1 cellular context compared by ENCODE assay signal in the genomic region with DNA sequence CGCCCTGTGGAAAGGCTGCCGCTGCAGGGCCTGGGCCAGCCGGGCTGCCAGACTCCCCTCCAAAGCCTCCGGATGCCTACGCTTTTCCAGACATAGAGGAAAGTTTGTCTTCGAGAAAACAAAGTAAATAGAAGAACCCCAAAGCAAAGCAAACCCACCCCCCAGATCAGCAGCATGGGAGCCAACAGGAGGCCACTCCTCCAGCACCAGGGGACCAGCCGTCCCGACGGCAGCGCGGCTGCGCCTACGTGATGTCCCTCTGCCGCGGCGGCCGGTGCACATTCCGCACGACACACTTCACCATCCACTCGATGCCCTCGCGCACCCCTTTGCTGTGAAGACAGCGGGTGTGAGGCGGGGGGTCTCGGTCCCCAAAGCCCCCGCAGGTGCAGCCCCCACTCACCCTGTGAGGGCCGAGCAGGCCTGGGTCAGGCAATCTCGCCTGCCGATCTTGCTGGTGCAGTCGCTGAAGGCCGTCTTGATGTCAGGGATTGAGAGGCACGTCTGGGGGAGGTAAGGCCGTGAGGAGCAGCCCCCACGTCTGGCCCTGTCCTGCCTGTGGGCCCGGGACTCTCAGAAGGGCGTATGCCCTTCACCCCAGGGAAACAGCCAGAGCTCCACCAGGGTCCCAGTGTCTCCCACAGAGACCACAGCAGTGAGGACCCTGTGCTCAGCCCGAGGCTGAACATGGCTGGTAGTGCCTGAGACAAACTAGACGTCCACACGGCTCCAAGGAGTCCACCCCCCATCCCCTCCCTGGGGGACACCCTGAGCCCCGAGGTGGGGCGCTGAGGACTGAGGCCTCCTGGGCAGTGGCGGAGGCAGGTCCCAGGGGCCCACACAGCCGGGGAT.
TF ChIP-seq lines count a peak whose summit lies in the region.

No MANE protein-coding gene starts in this region.

TF ChIP-seq in HEK293, 187 proteins besides CTCF, POLR2A, EP300 and RAD21 (continued from another document):
- TF ChIP-seq, protein P1, sequence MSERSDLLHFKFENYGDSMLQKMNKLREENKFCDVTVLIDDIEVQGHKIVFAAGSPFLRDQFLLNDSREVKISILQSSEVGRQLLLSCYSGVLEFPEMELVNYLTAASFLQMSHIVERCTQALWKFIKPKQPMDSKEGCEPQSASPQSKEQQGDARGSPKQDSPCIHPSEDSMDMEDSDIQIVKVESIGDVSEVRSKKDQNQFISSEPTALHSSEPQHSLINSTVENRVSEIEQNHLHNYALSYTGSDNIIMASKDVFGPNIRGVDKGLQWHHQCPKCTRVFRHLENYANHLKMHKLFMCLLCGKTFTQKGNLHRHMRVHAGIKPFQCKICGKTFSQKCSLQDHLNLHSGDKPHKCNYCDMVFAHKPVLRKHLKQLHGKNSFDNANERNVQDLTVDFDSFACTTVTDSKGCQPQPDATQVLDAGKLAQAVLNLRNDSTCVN (tag by site-specific recombination; optimal IDR thresholded peaks at IDR 0.05) = no peak
- TF ChIP-seq GLI4 (tag by site-specific recombination; IDR thresholded peaks at IDR 0.05) (no peak), ZNF394 (tag by site-specific recombination; IDR thresholded peaks at IDR 0.05; ENCODE audit: borderline replicate concordance) (no peak), ZNF350 (tag by site-specific recombination; IDR thresholded peaks at IDR 0.05) (no peak), KLF1 (tag by site-specific recombination; IDR thresholded peaks at IDR 0.05) (no peak), ZNF600 (tag by site-specific recombination; IDR thresholded peaks at IDR 0.05) (0 out of 2 replicates have a peak, but pooled peaks have one; percentile 23), ZBTB20 (tag by site-specific recombination; IDR thresholded peaks at IDR 0.05) (no peak), ZNF701 (tag by site-specific recombination; IDR thresholded peaks at IDR 0.05) (no peak), SCRT2 (tag by site-specific recombination; IDR thresholded peaks at IDR 0.05) (no peak), ZNF24 (tag by site-specific recombination; IDR thresholded peaks at IDR 0.05) (no peak), ZNF266 (tag by site-specific recombination; IDR thresholded peaks at IDR 0.05; ENCODE audit: low read depth) (no peak), KLF9 (tag by site-specific recombination; IDR thresholded peaks at IDR 0.05; ENCODE audit: low read depth) (no peak), ZNF623 (tag by site-specific recombination; IDR thresholded peaks at IDR 0.05) (no peak), ZNF274 (IDR thresholded peaks at IDR 0.05; ENCODE audit: low read length) (no peak), ZNF274 (tag by site-specific recombination; IDR thresholded peaks at IDR 0.05; ENCODE audit: borderline replicate concordance) (no peak), GLIS1 (tag by site-specific recombination; IDR thresholded peaks at IDR 0.05) (peak; percentile 96)
- TF ChIP-seq, protein P2, sequence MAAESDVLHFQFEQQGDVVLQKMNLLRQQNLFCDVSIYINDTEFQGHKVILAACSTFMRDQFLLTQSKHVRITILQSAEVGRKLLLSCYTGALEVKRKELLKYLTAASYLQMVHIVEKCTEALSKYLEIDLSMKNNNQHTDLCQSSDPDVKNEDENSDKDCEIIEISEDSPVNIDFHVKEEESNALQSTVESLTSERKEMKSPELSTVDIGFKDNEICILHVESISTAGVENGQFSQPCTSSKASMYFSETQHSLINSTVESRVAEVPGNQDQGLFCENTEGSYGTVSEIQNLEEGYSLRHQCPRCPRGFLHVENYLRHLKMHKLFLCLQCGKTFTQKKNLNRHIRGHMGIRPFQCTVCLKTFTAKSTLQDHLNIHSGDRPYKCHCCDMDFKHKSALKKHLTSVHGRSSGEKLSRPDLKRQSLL (tag by site-specific recombination; IDR thresholded peaks at IDR 0.05) = no peak
TF ChIP-seq in HEK293: peak in this region for 3.
